ENCODE assay signal across 9 cellular contexts in the genomic region with DNA sequence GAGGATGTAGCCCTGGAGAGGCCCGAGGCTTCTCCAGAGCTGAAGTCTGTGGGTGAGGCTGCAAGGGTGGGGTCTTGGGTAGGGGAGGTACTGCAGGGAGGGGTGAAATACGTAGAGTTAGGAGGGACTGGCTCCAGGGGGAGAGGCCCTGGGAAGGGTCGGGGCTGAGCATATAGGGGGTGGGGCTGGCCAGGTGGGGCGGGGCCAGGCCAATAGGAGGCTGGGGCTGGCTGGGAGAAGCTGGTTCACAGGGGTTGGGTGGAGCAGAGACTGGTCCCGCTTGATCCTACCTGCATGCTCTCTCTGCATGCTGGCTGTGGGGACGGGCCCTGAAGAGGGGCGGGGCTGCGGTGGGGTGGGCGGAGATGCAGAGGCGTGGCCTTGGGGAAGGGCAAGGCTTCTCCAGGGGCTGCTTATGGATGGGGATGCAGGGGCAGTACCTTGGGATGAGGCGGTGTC. TPM values are rescaled to one million over a fixed set of nuclear protein-coding genes. Genes with fewer than 3 reads are reported as not detected.
DNase-seq lines count a peak whose midpoint lies in the region; ATAC-seq, FAIRE-seq and TF ChIP-seq lines count a peak whose summit lies in the region.
"Had no signal": no experiment of that assay in that cellular context is flagged by ENCODE, and none has a peak within 500 bp of the region (broad histone marks: within the 10 kb centered on the region; RNA-seq: fewer than 3 reads in every experiment).

No MANE protein-coding gene starts in this region.

- H3K27me3 ChIP-seq in HCT116 (ENCODE audit: insufficient read depth, low read length) (no peaks in the 10 kb centered on the region), ascending aorta (peaks cover 14% of the 10 kb centered on the region)

- CTCF ChIA-PET in A549 (lab: Yijun Ruan, JAX) (interaction anchor here (0.8 to 2.7 kb wide), 6 partner anchors 8 to 28 kb away, joined by 3 to 11 read pairs (median 5); no protein-coding TSS in a partner anchor), HCT116 (lab: Charles Lee) (interaction anchor here (0.6 to 3.0 kb wide), 17 partner anchors 8 to 472 kb away, joined by 3 to 44 read pairs (median 5); a partner anchor contains a TSS)

- no peaks in the 10 kb centered on the region for H3K9me3 Mint-ChIP-seq in T-helper 1 cell treated with Interleukin-12 subunit alpha and Interleukin-12 subunit beta and Interleukin-4 antibody, amounts not matched to agents 30 μg/mL and 1 μg/mL, for 36 hours

- TF ChIP-seq RAD21 in A549 (conservative IDR thresholded peaks at IDR 0.05 in 1 of 2, IDR thresholded peaks at IDR 0.05 in 1 of 2) (no peak), HCT116 (IDR thresholded peaks at IDR 0.05; ENCODE audit: low read depth) (no peak)

- H4K20me1 ChIP-seq in HCT116 (ENCODE audit: insufficient read depth): no peaks in the 10 kb centered on the region

- H3K4me3 Mint-ChIP-seq in T-helper 1 cell treated with Interleukin-12 subunit alpha and Interleukin-12 subunit beta and Interleukin-4 antibody, amounts not matched to agents 30 μg/mL and 1 μg/mL, for 36 hours: peak overlapping the region; percentile 22

- TF ChIP-seq EP300 in A549 (IDR thresholded peaks at IDR 0.05): no peak

- H3K27me3 Mint-ChIP-seq in T-helper 1 cell treated with Interleukin-12 subunit alpha and Interleukin-12 subunit beta and Interleukin-4 antibody, amounts not matched to agents 30 μg/mL and 1 μg/mL, for 36 hours (ENCODE audit: low read depth): peaks cover 18% of the 10 kb centered on the region

- H3K9me3 ChIP-seq in A549 (peaks cover 6% of the 10 kb centered on the region; the same call in 2 of the 3 replicates), HCT116 (ENCODE audit: control insufficient read depth in 1 of 2, insufficient read depth in 1 of 2, low read depth in 1 of 2, low read length in 2 of 2) (no peaks in the 10 kb centered on the region), ascending aorta (peaks cover 5 to 9% of the 10 kb centered on the region in 2 donors)

- H3K4me1 ChIP-seq in A549 (peaks cover 8% of the 10 kb centered on the region; the same call in 1 of the 3 replicates), HCT116 (ENCODE audit: control insufficient read depth in 1 of 2, insufficient read depth in 2 of 2, low read length in 2 of 2) (peaks cover 13 to 24% of the 10 kb centered on the region in 2 experiments), ascending aorta (no peaks in the 10 kb centered on the region)

- TF ChIP-seq CTCF in A549 (IDR thresholded peaks at IDR 0.05) (no peak), HCT116 (IDR thresholded peaks at IDR 0.05 in 2 of 3, conservative IDR thresholded peaks at IDR 0.05 in 1 of 3; ENCODE audit: borderline replicate concordance in 1 of 3, insufficient read depth in 1 of 3, low read depth in 2 of 3, low read length in 2 of 3) (no peak), choroid plexus epithelial cell (conservative IDR thresholded peaks at IDR 0.05; ENCODE audit: low read depth, low read length) (no peak), ascending aorta (IDR thresholded peaks at IDR 0.05) (no peak)

- no peaks in the 10 kb centered on the region for H3K79me2 ChIP-seq in HCT116 (ENCODE audit: insufficient read depth, low read length)

- H3K27ac ChIP-seq in A549 (peak overlapping the region; percentile 33 to 51; a peak in 2 of 6 replicates), HCT116 (ENCODE audit: low read depth, low read length) (no peak overlapping the region), ascending aorta (no peak overlapping the region)

- no peaks in the 10 kb centered on the region for H3K9me2 ChIP-seq in HCT116 (ENCODE audit: insufficient read depth)

- H3K4me3 ChIP-seq in A549 (peak overlapping the region; percentile 29), HCT116 (replicated peaks in 1 of 2; ENCODE audit: low read depth in 1 of 2, low read length in 2 of 2) (peak overlapping the region; percentile 25 to 32; a peak in 1 of 4 replicates), choroid plexus epithelial cell (ENCODE audit: low read depth, low read length) (no peak overlapping the region), ascending aorta (no peak overlapping the region)

- H3K36me3 ChIP-seq in HCT116 (ENCODE audit: control insufficient read depth in 1 of 2, insufficient read depth in 2 of 2, low read length in 2 of 2) (no peaks in the 10 kb centered on the region), ascending aorta (no peaks in the 10 kb centered on the region)

- peaks cover 10% of the 10 kb centered on the region for H3K4me1 Mint-ChIP-seq in T-helper 1 cell treated with Interleukin-12 subunit alpha and Interleukin-12 subunit beta and Interleukin-4 antibody, amounts not matched to agents 30 μg/mL and 1 μg/mL, for 36 hours (ENCODE audit: low read depth)

- intact Hi-C loops in HCT116 (cut with micrococcal nuclease): loop anchor here (5.0 kb wide), 1 partner anchor 324 kb away; no protein-coding TSS in a partner anchor
- intact Hi-C loops in ascending aorta (cut with DNase I): no loop called here

- WGBS in A549 (ENCODE audit: missing lambda C conversion rate): no CpG with 5 or more reads among the region's 11 CpGs

- no peak for FAIRE-seq in A549 (lab: Jason Lieb, UNC)

- POLR2A ChIA-PET in A549 (lab: Yijun Ruan, JAX) (interaction anchor here (1.6 to 2.4 kb wide), 2 partner anchors 8 to 326 kb away, joined by 5 to 17 read pairs; no protein-coding TSS in a partner anchor), HCT116 (lab: Charles Lee) (interaction anchor here (0.9 to 2.9 kb wide), 8 partner anchors 8 to 711 kb away, joined by 3 to 59 read pairs (median 4); a partner anchor contains a TSS)

- H3K4me2 ChIP-seq in A549 (peak overlapping the region; percentile 82), HCT116 (ENCODE audit: low read length) (peak overlapping the region; percentile 70)

- no peak overlapping the region for H3K27ac Mint-ChIP-seq in T-helper 1 cell treated with Interleukin-12 subunit alpha and Interleukin-12 subunit beta and Interleukin-4 antibody, amounts not matched to agents 30 μg/mL and 1 μg/mL, for 36 hours

- no peak for TF ChIP-seq POLR2A in A549 (IDR thresholded peaks at IDR 0.05; ENCODE audit: low read length)
- TF ChIP-seq POLR2A in HCT116 (IDR thresholded peaks at IDR 0.05; ENCODE audit: borderline replicate concordance, extremely low read depth, insufficient read depth, insufficient read length): no peak

- DNase-seq in A549 (ENCODE audit: low read depth in 1 of 2, low spot score in 1 of 2): peak; percentile 58 to 83
- peak; percentile 88 for DNase-seq in HCT116 (ENCODE audit: low read depth, low spot score)
- peak; percentile 4 for DNase-seq in choroid plexus epithelial cell (ENCODE audit: low read depth)
- peak; percentile 33 for DNase-seq in renal cortical epithelial cell (ENCODE audit: low read depth)
- no peak for DNase-seq in T1000 (lab: John Stamatoyannopoulos, UW)
- no peak for DNase-seq in ascending aorta (ENCODE audit: low spot score in 2 of 2)

- H3K9ac ChIP-seq in HCT116 (ENCODE audit: low read length): no peak overlapping the region

- no TSS peak for BruUV-seq in HCT116 (replicated peaks; lab: Mats Ljungman, UMichigan)

- RAD21 ChIA-PET in HCT116 (lab: Charles Lee; ENCODE audit: low non-redundant PET in 1 of 2, low total read pairs in 2 of 2, uncharacterized antibody in 2 of 2, unreplicated experiment in 2 of 2): interaction anchor here (0.6 to 1.6 kb wide), 5 partner anchors 8 to 1594 kb away, joined by 3 to 13 read pairs (median 5); no protein-coding TSS in a partner anchor

- H3K36me3 Mint-ChIP-seq in T-helper 1 cell treated with Interleukin-12 subunit alpha and Interleukin-12 subunit beta and Interleukin-4 antibody, amounts not matched to agents 30 μg/mL and 1 μg/mL, for 36 hours (ENCODE audit: low read depth): no peaks in the 10 kb centered on the region

- no peak overlapping the region for H2AFZ ChIP-seq in HCT116 (ENCODE audit: low read depth, low read length, poor library complexity, severe bottlenecking)

- ATAC-seq in A549: peak; percentile 58 to 77
- peak; percentile 80 for ATAC-seq in HCT116
- no peak for ATAC-seq in GM18907 (IDR thresholded peaks at IDR 0.05; ENCODE audit: unreplicated experiment)

TF ChIP-seq in A549, 52 proteins besides CTCF, POLR2A, EP300 and RAD21 (continues in another document):
- TF ChIP-seq HDAC2 (IDR thresholded peaks at IDR 0.05) (no peak), TP53 (CRISPR knock-in tag; IDR thresholded peaks at IDR 0.05) (no peak), JUN (IDR thresholded peaks at IDR 0.05) (no peak), ZSCAN20 (CRISPR knock-in tag; IDR thresholded peaks at IDR 0.05) (no peak), HOXB13 (CRISPR knock-in tag; IDR thresholded peaks at IDR 0.05; ENCODE audit: low read depth) (no peak), TFCP2L1 (CRISPR knock-in tag; IDR thresholded peaks at IDR 0.05) (no peak), GATA3 (IDR thresholded peaks at IDR 0.05; ENCODE audit: borderline replicate concordance) (no peak)
- TF ChIP-seq, protein P1, sequence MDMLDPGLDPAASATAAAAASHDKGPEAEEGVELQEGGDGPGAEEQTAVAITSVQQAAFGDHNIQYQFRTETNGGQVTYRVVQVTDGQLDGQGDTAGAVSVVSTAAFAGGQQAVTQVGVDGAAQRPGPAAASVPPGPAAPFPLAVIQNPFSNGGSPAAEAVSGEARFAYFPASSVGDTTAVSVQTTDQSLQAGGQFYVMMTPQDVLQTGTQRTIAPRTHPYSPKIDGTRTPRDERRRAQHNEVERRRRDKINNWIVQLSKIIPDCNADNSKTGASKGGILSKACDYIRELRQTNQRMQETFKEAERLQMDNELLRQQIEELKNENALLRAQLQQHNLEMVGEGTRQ (IDR thresholded peaks at IDR 0.05): no peak

TF ChIP-seq in HCT116, 20 proteins besides CTCF, POLR2A, EP300 and RAD21:
- no peak; the same call in none of the 2 replicates for TF ChIP-seq SP1 (IDR thresholded peaks at IDR 0.05; ENCODE audit: low read depth)
- 0 out of 2 replicates have a peak, but pooled peaks have one; percentile 18 for TF ChIP-seq POLR2AphosphoS5 (IDR thresholded peaks at IDR 0.05; ENCODE audit: low read depth, low read length)

RNA-seq across cellular contexts. Expression of a gene that starts 51.9 kb away (rescaled TPM):
- polyA plus RNA-seq in A549 (2011; rRNA removed) (0.31 and 0.42 TPM in 2 replicates), A549 (2017; fragmentation: RNase III; extraction: RNeasy Plus Mini Kit Qiagen cat#74134 plus additional on column Dnase treatment) (0.61 to 0.87 TPM (median 0.75 TPM) in 3 replicates)
- polyA plus RNA-seq in A549 (2012; cell fraction: cytosol; rRNA removed): 0.25 and 0.27 TPM in 2 replicates
- polyA plus RNA-seq in A549 (2012; cell fraction: nucleus; rRNA removed): 0.92 and 0.99 TPM in 2 replicates
- 0.08 TPM in 1 of 2 replicates, not detected in the other for polyA minus RNA-seq in A549 (2011; rRNA and poly(A)+ RNA removed)
- total RNA-seq in HCT116 (2021; ENCODE audit: unreplicated experiment) (2.5 TPM), renal cortical epithelial cell (0.20 TPM in 1 of 2 replicates, not detected in the other), ascending aorta (not detected)
- polyA plus RNA-seq in HCT116 (2012): 1.0 and 1.6 TPM in 2 replicates
- total RNA-seq: myocyte had no signal

Comparison
In these comparisons a context has a peak if more than half of its experiments do, and no peak if none do; other contexts are left out.
1. DNase-seq: peak in A549 (2 of 2), HCT116 (single experiment), choroid plexus epithelial cell (single experiment) and renal cortical epithelial cell (single experiment); none in T1000 (single experiment) and ascending aorta (0 of 2).
2. H3K27ac ChIP-seq: peak in A549 (2 of 2); none in HCT116 (single experiment) and ascending aorta (0 of 2).
3. H3K4me3 ChIP-seq: peak in A549 (single experiment) and HCT116 (2 of 2); none in choroid plexus epithelial cell (single experiment) and ascending aorta (0 of 2).